Comparison of ENCODE assay signal across 1 cellular context in the genomic region with DNA sequence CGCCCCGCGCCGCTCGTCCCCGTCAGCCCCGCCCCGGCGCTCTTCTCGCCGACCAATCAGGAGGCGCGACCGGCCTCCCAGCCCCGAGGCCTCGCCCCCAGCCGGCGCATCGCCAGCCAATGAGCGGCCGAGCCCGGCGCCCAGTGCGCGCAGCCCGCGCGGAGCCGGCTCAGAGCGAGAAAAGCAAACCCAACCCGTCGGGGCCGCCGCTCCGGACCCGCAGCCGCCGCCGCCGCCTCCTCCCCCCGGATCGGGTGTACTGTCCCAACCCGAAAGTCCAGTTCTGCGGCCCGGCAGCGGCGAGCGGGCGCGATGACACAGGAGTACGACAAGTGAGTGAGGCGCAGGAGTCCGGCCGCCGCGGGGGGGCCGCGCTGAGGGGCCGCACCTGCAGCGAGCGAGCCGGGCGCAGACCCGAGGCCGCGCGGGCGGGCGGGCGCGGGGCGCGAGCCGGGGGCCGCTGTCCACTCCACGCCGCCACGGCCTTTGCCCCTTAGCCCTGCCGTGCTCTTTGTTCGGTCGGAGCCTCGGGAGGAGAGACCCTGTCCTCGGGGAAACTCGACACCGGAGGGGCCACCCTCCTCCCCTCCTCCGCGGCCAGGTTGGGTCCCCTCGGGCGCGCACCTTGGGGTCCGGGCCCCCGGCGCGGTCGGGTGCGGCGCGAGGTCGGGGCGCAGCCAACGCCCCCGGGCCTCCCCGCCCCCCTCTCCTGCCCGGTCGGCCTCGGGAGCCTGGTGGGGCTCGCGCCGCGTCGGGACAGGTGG.
TF ChIP-seq lines count a peak whose summit lies in the region.

A gene with protein sequence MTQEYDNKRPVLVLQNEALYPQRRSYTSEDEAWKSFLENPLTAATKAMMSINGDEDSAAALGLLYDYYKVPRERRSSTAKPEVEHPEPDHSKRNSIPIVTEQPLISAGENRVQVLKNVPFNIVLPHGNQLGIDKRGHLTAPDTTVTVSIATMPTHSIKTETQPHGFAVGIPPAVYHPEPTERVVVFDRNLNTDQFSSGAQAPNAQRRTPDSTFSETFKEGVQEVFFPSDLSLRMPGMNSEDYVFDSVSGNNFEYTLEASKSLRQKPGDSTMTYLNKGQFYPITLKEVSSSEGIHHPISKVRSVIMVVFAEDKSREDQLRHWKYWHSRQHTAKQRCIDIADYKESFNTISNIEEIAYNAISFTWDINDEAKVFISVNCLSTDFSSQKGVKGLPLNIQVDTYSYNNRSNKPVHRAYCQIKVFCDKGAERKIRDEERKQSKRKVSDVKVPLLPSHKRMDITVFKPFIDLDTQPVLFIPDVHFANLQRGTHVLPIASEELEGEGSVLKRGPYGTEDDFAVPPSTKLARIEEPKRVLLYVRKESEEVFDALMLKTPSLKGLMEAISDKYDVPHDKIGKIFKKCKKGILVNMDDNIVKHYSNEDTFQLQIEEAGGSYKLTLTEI (plus strand): TSS at position 172 of the 764 bp plus-strand sequence. CDS start 141 bp downstream, at position 313.

TF ChIP-seq in HepG2, 621 proteins besides CTCF, POLR2A, EP300 and RAD21 (continued from another document and continues in another):
- TF ChIP-seq CEBPB (IDR thresholded peaks at IDR 0.05; ENCODE audit: borderline replicate concordance, low read depth, low read length) (no peak), AKAP8 (CRISPR knock-in tag; IDR thresholded peaks at IDR 0.05) (no peak), ZNF749 (CRISPR knock-in tag; IDR thresholded peaks at IDR 0.05; ENCODE audit: borderline replicate concordance) (0 out of 2 replicates have a peak, but pooled peaks have one; percentile 30), MTA1 (CRISPR knock-in tag; IDR thresholded peaks at IDR 0.05; ENCODE audit: borderline replicate concordance) (no peak), DMAP1 (CRISPR knock-in tag; IDR thresholded peaks at IDR 0.05) (0 out of 2 replicates have a peak, but pooled peaks have one; percentile 47), KDM5A (IDR thresholded peaks at IDR 0.05; ENCODE audit: borderline replicate concordance, low read length) (no peak; the same call in 1 of the 2 replicates), ZNF788 (CRISPR knock-in tag; IDR thresholded peaks at IDR 0.05; ENCODE audit: borderline replicate concordance) (no peak; the same call in 1 of the 2 replicates), ZNF446 (CRISPR knock-in tag; IDR thresholded peaks at IDR 0.05) (no peak; the same call in 1 of the 2 replicates), ZNF776 (CRISPR knock-in tag; IDR thresholded peaks at IDR 0.05) (no peak), FOSL1 (CRISPR knock-in tag; IDR thresholded peaks at IDR 0.05; ENCODE audit: borderline replicate concordance) (no peak), ZNF883 (CRISPR knock-in tag; IDR thresholded peaks at IDR 0.05; ENCODE audit: not compliant biosample characterization) (peak; percentile 5), ZC3H13 (CRISPR knock-in tag; IDR thresholded peaks at IDR 0.05) (no peak), RBFOX2 (IDR thresholded peaks at IDR 0.05; ENCODE audit: low read depth, low read length) (peak; percentile 79), NR3C1 (CRISPR knock-in tag; IDR thresholded peaks at IDR 0.05) (no peak), ZNF574 (CRISPR knock-in tag; IDR thresholded peaks at IDR 0.05) (peak; percentile 22; the same call in 1 of the 2 replicates), ZNF589 (CRISPR knock-in tag; conservative IDR thresholded peaks at IDR 0.05) (no peak), NFYB (CRISPR knock-in tag; IDR thresholded peaks at IDR 0.05) (peak; percentile 73), ESRRA (CRISPR knock-in tag; IDR thresholded peaks at IDR 0.05; ENCODE audit: low read depth) (no peak), NFE2 (CRISPR knock-in tag; IDR thresholded peaks at IDR 0.05) (no peak), FOXK1 (CRISPR knock-in tag; IDR thresholded peaks at IDR 0.05; ENCODE audit: borderline replicate concordance, low read depth) (no peak), KLF11 (CRISPR knock-in tag; IDR thresholded peaks at IDR 0.05) (no peak), ZNF597 (CRISPR knock-in tag; IDR thresholded peaks at IDR 0.05) (no peak), RFXAP (CRISPR knock-in tag; IDR thresholded peaks at IDR 0.05; ENCODE audit: borderline replicate concordance) (no peak), ZNF878 (CRISPR knock-in tag; IDR thresholded peaks at IDR 0.05) (no peak), NCOA1 (CRISPR knock-in tag; IDR thresholded peaks at IDR 0.05) (no peak), SNAPC2 (CRISPR knock-in tag; IDR thresholded peaks at IDR 0.05) (0 out of 2 replicates have a peak, but pooled peaks have one; percentile 60), ZBTB3 (CRISPR knock-in tag; IDR thresholded peaks at IDR 0.05; ENCODE audit: borderline replicate concordance, low read depth) (0 out of 2 replicates have a peak, but pooled peaks have one; percentile 41), ZC3H4 (CRISPR knock-in tag; IDR thresholded peaks at IDR 0.05; ENCODE audit: borderline replicate concordance) (no peak), SNAI1 (CRISPR knock-in tag; IDR thresholded peaks at IDR 0.05; ENCODE audit: borderline replicate concordance) (no peak), NCOR1 (IDR thresholded peaks at IDR 0.05; ENCODE audit: borderline replicate concordance, low read length) (no peak), KDM3A (CRISPR knock-in tag; IDR thresholded peaks at IDR 0.05; ENCODE audit: low read depth) (no peak), ZNF547 (CRISPR knock-in tag; IDR thresholded peaks at IDR 0.05) (peak; percentile 53; the same call in 1 of the 2 replicates), NFKBIZ (CRISPR knock-in tag; IDR thresholded peaks at IDR 0.05) (no peak), MAZ (IDR thresholded peaks at IDR 0.05; ENCODE audit: borderline replicate concordance, low read depth, low read length) (peak; percentile 77; the same call in 1 of the 2 replicates), MAZ (CRISPR knock-in tag; IDR thresholded peaks at IDR 0.05; ENCODE audit: low read depth) (peak; percentile 80), SPEN (CRISPR knock-in tag; IDR thresholded peaks at IDR 0.05; ENCODE audit: low read depth) (no peak), PAWR (CRISPR knock-in tag; IDR thresholded peaks at IDR 0.05; ENCODE audit: borderline replicate concordance) (no peak), NBN (conservative IDR thresholded peaks at IDR 0.05) (no peak), JUNB (CRISPR knock-in tag; IDR thresholded peaks at IDR 0.05; ENCODE audit: borderline replicate concordance) (no peak), ZNF414 (CRISPR knock-in tag; IDR thresholded peaks at IDR 0.05) (no peak), POLR2G (IDR thresholded peaks at IDR 0.05; ENCODE audit: low read depth, low read length) (peak; percentile 57), ZNF205 (CRISPR knock-in tag; IDR thresholded peaks at IDR 0.05) (no peak), PBX2 (CRISPR knock-in tag; IDR thresholded peaks at IDR 0.05) (no peak), ZNF704 (CRISPR knock-in tag; IDR thresholded peaks at IDR 0.05; ENCODE audit: borderline replicate concordance) (peak; percentile 77; the same call in 1 of the 2 replicates), ZNF432 (CRISPR knock-in tag; IDR thresholded peaks at IDR 0.05; ENCODE audit: borderline replicate concordance) (no peak), PAX8 (CRISPR knock-in tag; IDR thresholded peaks at IDR 0.05; ENCODE audit: borderline replicate concordance) (0 out of 2 replicates have a peak, but pooled peaks have one; percentile 74), ZNF296 (CRISPR knock-in tag; conservative IDR thresholded peaks at IDR 0.05) (no peak)
- TF ChIP-seq, protein P1, sequence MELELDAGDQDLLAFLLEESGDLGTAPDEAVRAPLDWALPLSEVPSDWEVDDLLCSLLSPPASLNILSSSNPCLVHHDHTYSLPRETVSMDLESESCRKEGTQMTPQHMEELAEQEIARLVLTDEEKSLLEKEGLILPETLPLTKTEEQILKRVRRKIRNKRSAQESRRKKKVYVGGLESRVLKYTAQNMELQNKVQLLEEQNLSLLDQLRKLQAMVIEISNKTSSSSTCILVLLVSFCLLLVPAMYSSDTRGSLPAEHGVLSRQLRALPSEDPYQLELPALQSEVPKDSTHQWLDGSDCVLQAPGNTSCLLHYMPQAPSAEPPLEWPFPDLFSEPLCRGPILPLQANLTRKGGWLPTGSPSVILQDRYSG (CRISPR knock-in tag; IDR thresholded peaks at IDR 0.05), result peak; percentile 54; the same call in 1 of the 2 replicates
- TF ChIP-seq, protein P2, sequence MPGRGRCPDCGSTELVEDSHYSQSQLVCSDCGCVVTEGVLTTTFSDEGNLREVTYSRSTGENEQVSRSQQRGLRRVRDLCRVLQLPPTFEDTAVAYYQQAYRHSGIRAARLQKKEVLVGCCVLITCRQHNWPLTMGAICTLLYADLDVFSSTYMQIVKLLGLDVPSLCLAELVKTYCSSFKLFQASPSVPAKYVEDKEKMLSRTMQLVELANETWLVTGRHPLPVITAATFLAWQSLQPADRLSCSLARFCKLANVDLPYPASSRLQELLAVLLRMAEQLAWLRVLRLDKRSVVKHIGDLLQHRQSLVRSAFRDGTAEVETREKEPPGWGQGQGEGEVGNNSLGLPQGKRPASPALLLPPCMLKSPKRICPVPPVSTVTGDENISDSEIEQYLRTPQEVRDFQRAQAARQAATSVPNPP (CRISPR knock-in tag; IDR thresholded peaks at IDR 0.05), result no peak
- TF ChIP-seq, protein P3, sequence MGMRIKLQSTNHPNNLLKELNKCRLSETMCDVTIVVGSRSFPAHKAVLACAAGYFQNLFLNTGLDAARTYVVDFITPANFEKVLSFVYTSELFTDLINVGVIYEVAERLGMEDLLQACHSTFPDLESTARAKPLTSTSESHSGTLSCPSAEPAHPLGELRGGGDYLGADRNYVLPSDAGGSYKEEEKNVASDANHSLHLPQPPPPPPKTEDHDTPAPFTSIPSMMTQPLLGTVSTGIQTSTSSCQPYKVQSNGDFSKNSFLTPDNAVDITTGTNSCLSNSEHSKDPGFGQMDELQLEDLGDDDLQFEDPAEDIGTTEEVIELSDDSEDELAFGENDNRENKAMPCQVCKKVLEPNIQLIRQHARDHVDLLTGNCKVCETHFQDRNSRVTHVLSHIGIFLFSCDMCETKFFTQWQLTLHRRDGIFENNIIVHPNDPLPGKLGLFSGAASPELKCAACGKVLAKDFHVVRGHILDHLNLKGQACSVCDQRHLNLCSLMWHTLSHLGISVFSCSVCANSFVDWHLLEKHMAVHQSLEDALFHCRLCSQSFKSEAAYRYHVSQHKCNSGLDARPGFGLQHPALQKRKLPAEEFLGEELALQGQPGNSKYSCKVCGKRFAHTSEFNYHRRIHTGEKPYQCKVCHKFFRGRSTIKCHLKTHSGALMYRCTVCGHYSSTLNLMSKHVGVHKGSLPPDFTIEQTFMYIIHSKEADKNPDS (CRISPR knock-in tag; IDR thresholded peaks at IDR 0.05), result no peak
